In the genomic region with DNA sequence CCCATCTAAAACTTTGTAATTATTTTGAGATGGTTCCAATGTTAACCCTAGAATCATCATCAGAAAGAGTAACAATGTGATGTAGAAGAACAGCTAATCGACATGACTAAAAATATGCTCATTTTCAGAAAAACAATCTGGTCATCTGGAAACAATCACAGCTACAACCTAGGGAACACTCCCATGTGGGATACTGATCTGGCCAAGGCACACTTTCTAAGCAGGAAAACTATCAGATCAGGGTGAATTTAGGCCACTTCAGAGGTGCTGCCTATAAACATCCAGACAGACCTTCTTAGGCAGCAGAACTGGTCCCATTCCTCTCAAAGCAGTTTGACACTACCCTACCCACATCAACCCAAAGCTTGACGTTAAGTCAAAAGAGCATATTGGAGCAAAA, we compare ENCODE assay signal across 8 cellular contexts. TPM values are rescaled to one million over a fixed set of nuclear protein-coding genes. Genes with fewer than 3 reads are reported as not detected.
DNase-seq lines count a peak whose midpoint lies in the region; ATAC-seq, FAIRE-seq and TF ChIP-seq lines count a peak whose summit lies in the region.
"Not testable (repeated sequence)": the region's sequence is repeated elsewhere in the genome, so short reads cannot be mapped to it uniquely, and the experiment has no call there.

No MANE protein-coding gene starts in this region.

- H3F3A ChIP-seq in PC-3 (ENCODE audit: low read length, unreplicated experiment) = not testable (repeated sequence)

- H3K9me2 ChIP-seq in PC-3 (replicated peaks; ENCODE audit: low read length) = not testable (repeated sequence)

- not testable (repeated sequence) for ATAC-seq in PC-3, GM12878
- peak; percentile 52 for ATAC-seq in gastroesophageal sphincter
- ATAC-seq in Right ventricle myocardium superior (ENCODE audit: poor library complexity) = peak; percentile 51
- peak; percentile 85 for ATAC-seq in sciatic nerve

- RAD21 ChIA-PET in GM12878 (lab: Charles Lee; ENCODE audit: unreplicated experiment) = not testable (repeated sequence)

- not testable (repeated sequence) for H3K4me3 ChIP-seq in PC-3 (ENCODE audit: low read length); GM12878; gastroesophageal sphincter

- not testable (repeated sequence) for TF ChIP-seq EP300 in GM12878 (IDR thresholded peaks at IDR 0.05; ENCODE audit: borderline replicate concordance in 1 of 2, control insufficient read depth in 1 of 2, low read depth in 2 of 2, low read length in 2 of 2); gastroesophageal sphincter (IDR thresholded peaks at IDR 0.05)

- not testable (repeated sequence) for DNase-seq in D721Med (ENCODE audit: insufficient read length, low spot score); GM12891 (ENCODE audit: insufficient read length, low spot score); PC-3; RCC 7860 (ENCODE audit: low spot score); GM12878 (ENCODE audit: low read depth, low spot score); Right ventricle myocardium superior; sciatic nerve (ENCODE audit: low spot score)

- peak; percentile 86 for FAIRE-seq in D721Med (lab: Jason Lieb, UNC)
- peak; percentile 60 for FAIRE-seq in GM12891 (lab: Jason Lieb, UNC)
- FAIRE-seq in RCC 7860 (lab: Jason Lieb, UNC) = peak; percentile 63
- not testable (repeated sequence) for FAIRE-seq in GM12878 (lab: Jason Lieb, UNC)

- 67% methylated on average over 1 of the region's 2 CpGs for WGBS in GM12878 (ENCODE audit: insufficient coverage, insufficient replicate concordance, low lambda C conversion rate, missing lambda C conversion rate)
- 67% methylated on average over 1 of the region's 2 CpGs; no CpG with 5 or more reads in 1 of the 2 donors for WGBS in gastroesophageal sphincter (ENCODE audit: low coverage in 1 of 2), 2 donors

- not testable (repeated sequence) for TF ChIP-seq POLR2A in GM12891 (IDR thresholded peaks at IDR 0.05; ENCODE audit: low read depth, low read length); GM12878 (IDR thresholded peaks at IDR 0.05; ENCODE audit: low read depth, low read length); gastroesophageal sphincter (IDR thresholded peaks at IDR 0.05)

- not testable (repeated sequence) for H3K27ac ChIP-seq in PC-3 (ENCODE audit: low read length); GM12878 (ENCODE audit: control insufficient read depth, insufficient read depth); gastroesophageal sphincter

- intact Hi-C loops in PC-3 (cut with micrococcal nuclease); GM12878 (cut with micrococcal nuclease; ENCODE audit: unreplicated experiment); Right ventricle myocardium superior (cut with DNase I); sciatic nerve (cut with DNase I): not testable (repeated sequence)

- H3K4me1 ChIP-seq in PC-3 (ENCODE audit: insufficient read depth, low read length); GM12878 (ENCODE audit: control insufficient read depth, insufficient read depth, low read length): not testable (repeated sequence)
- H3K4me1 ChIP-seq in gastroesophageal sphincter = peaks cover 0 to 22% (median 0%) of the 10 kb centered on the region in 3 donors

- SMC1A ChIA-PET in GM12878 (lab: Charles Lee; ENCODE audit: uncharacterized antibody, unreplicated experiment) = interaction anchor here (1.3 kb wide), 1 partner anchor 11 kb away, joined by 3 read pairs; no protein-coding TSS in a partner anchor

- not testable (repeated sequence) for H3K79me2 ChIP-seq in PC-3 (ENCODE audit: low read length); GM12878 (ENCODE audit: control insufficient read depth, insufficient read depth, low read length)

- CTCF ChIA-PET in PC-3 (lab: Charles Lee); GM12878 (lab: Yijun Ruan, JAX): not testable (repeated sequence)

- BruUV-seq in PC-3 (replicated peaks; lab: Mats Ljungman, UMichigan) (TSS peak; percentile 1), GM12878 (replicated peaks; lab: Mats Ljungman, UMichigan) (TSS peak; percentile 24)

- not testable (repeated sequence) for H3K27me3 ChIP-seq in PC-3 (ENCODE audit: low read length); GM12878 (replicated peaks in 1 of 2; ENCODE audit: control insufficient read depth in 2 of 2, insufficient read depth in 2 of 2, low read length in 1 of 2); gastroesophageal sphincter

- H3K9me3 ChIP-seq in PC-3 (ENCODE audit: low read length); GM12878 (replicated peaks; ENCODE audit: control insufficient read depth, insufficient read depth, low read length); gastroesophageal sphincter: not testable (repeated sequence)

- TF ChIP-seq CTCF in D721Med (IDR thresholded peaks at IDR 0.05; ENCODE audit: insufficient read depth, missing control alignments); PC-3 (conservative IDR thresholded peaks at IDR 0.05; ENCODE audit: low read depth, low read length); GM12878 (IDR thresholded peaks at IDR 0.05 in 2 of 3, conservative IDR thresholded peaks at IDR 0.05 in 1 of 3; ENCODE audit: control insufficient read depth in 2 of 3, extremely low read depth in 1 of 3, insufficient read depth in 1 of 3, low read depth in 3 of 3, low read length in 3 of 3); gastroesophageal sphincter (IDR thresholded peaks at IDR 0.05): not testable (repeated sequence)

- peaks cover 55% of the 10 kb centered on the region for H3K36me3 ChIP-seq in PC-3 (ENCODE audit: low read depth, low read length)
- H3K36me3 ChIP-seq in GM12878 (ENCODE audit: control insufficient read depth in 2 of 2, insufficient read depth in 2 of 2, low read length in 1 of 2) = peaks cover 0 to 22% of the 10 kb centered on the region in 2 experiments; a peak in 1 of 4 replicates
- H3K36me3 ChIP-seq in gastroesophageal sphincter = peaks cover 16 to 74% of the 10 kb centered on the region in 2 donors

- H3K9ac ChIP-seq in PC-3 (ENCODE audit: low read length); GM12878 (ENCODE audit: control insufficient read depth, insufficient read depth, low read length): not testable (repeated sequence)

- in situ Hi-C loops in GM12878 (cut with MboI) = not testable (repeated sequence)

- TF ChIP-seq RAD21 in GM12878 (IDR thresholded peaks at IDR 0.05; ENCODE audit: insufficient read depth, low read depth, low read length) = not testable (repeated sequence)

- not testable (repeated sequence) for H2AFZ ChIP-seq in PC-3 (ENCODE audit: low read length); GM12878 (ENCODE audit: control insufficient read depth, low read depth, low read length)

- POLR2A ChIA-PET in PC-3 (lab: Charles Lee; ENCODE audit: unreplicated experiment); GM12878 (lab: Charles Lee): not testable (repeated sequence)

- H3K4me2 ChIP-seq in PC-3 (ENCODE audit: low read length); GM12878 (ENCODE audit: control insufficient read depth, insufficient read depth): not testable (repeated sequence)

- not testable (repeated sequence) for H4K20me1 ChIP-seq in PC-3 (ENCODE audit: low read length); GM12878 (ENCODE audit: control insufficient read depth, insufficient read depth)

RNA-seq across cellular contexts. Expression of a gene that starts 43.2 kb away (rescaled TPM):
- polyA plus RNA-seq in GM12891 (2012; ENCODE audit: low read depth, missing spikeins) = 17.2 TPM
- 38.0 and 41.4 TPM in 2 replicates for total RNA-seq in PC-3 (2014; rRNA removed)
- 12.4 and 13.6 TPM in 2 replicates for total RNA-seq in GM12878 (2013; cell fraction: nucleolus; rRNA removed)
- total RNA-seq in GM12878 (2014; rRNA removed) = 16.3 and 17.0 TPM in 2 replicates
- 12.9 and 13.9 TPM in 2 replicates for total RNA-seq in GM12878 (2014; rRNA removed; fragmentation: Illumina TruSeq; extraction: Trizol)
- 27.0 and 28.3 TPM in 2 replicates for total RNA-seq in GM12878 (2021)
- 14.0 TPM for polyA plus RNA-seq in GM12878 (2011; ENCODE audit: low read depth)
- polyA plus RNA-seq in GM12878 (2011; rRNA removed) = 43.1 and 54.0 TPM in 2 replicates
- polyA plus RNA-seq in GM12878 (2011; cell fraction: cytosol; rRNA removed) = 12.5 and 16.8 TPM in 2 replicates
- polyA plus RNA-seq in GM12878 (2011; cell fraction: nucleus; rRNA removed) = 9.8 and 11.6 TPM in 2 replicates
- polyA plus RNA-seq in GM12878 (2012) = 19.6 and 25.4 TPM in 2 replicates
- polyA plus RNA-seq in GM12878 (2014; fragmentation: Illumina TruSeq; extraction: Trizol) = 33.6 and 41.9 TPM in 2 replicates
- 10 to 100 TPM in 1 of 2 experiments, 1 to 10 TPM in 1; 8.9 to 12.8 TPM for polyA plus RNA-seq in GM12878 (2014; fragmentation: Nextera tagmentation; extraction: Ambion mirVana)
- 20.7 and 22.2 TPM in 2 replicates for polyA plus RNA-seq in GM12878 (2014; rRNA removed)
- polyA plus RNA-seq in GM12878 (2016; fragmentation: Nextera tagmentation; extraction: Ambion mirVana) = 10 to 100 TPM; 17.0 to 21.5 TPM
- polyA minus RNA-seq in GM12878 (2011; rRNA and poly(A)+ RNA removed) = 25.5 and 32.0 TPM in 2 replicates
- 16.1 and 18.7 TPM in 2 replicates for polyA minus RNA-seq in GM12878 (2011; cell fraction: cytosol; rRNA and poly(A)+ RNA removed)
- polyA minus RNA-seq in GM12878 (2011; cell fraction: nucleus; rRNA and poly(A)+ RNA removed) = 8.3 and 11.2 TPM in 2 replicates
- 100 to 1,000 TPM in 3 of 4 donors, 10 to 100 TPM in 1; 79.3 to 119 (median 108) TPM for total RNA-seq in gastroesophageal sphincter
- total RNA-seq in Right ventricle myocardium superior = 46.9 TPM
- total RNA-seq in sciatic nerve = 103 TPM

RNA-seq across cellular contexts. Expression of a gene that starts 43.3 kb away (rescaled TPM):
- polyA plus RNA-seq in GM12891 (2012; ENCODE audit: low read depth, missing spikeins) = 5.1 TPM
- total RNA-seq in PC-3 (2014; rRNA removed) (60.7 and 68.4 TPM in 2 replicates), GM12878 (2014; rRNA removed) (15.2 and 17.8 TPM in 2 replicates), GM12878 (2014; rRNA removed; fragmentation: Illumina TruSeq; extraction: Trizol) (17.5 and 18.4 TPM in 2 replicates), GM12878 (2021) (13.5 and 16.1 TPM in 2 replicates), gastroesophageal sphincter (100 to 1,000 TPM in 1 of 4 donors, 10 to 100 TPM in 3; 41.3 to 111 (median 63.2) TPM), Right ventricle myocardium superior (22.8 TPM), sciatic nerve (61.6 TPM)
- 23.3 and 28.3 TPM in 2 replicates for total RNA-seq in GM12878 (2013; cell fraction: nucleolus; rRNA removed)
- polyA plus RNA-seq in GM12878 (2011; ENCODE audit: low read depth) = 5.3 TPM
- polyA plus RNA-seq in GM12878 (2011; rRNA removed) (5.8 and 9.5 TPM in 2 replicates), GM12878 (2014; fragmentation: Illumina TruSeq; extraction: Trizol) (8.7 and 11.8 TPM in 2 replicates), GM12878 (2014; fragmentation: Nextera tagmentation; extraction: Ambion mirVana) (10 to 100 TPM; 19.4 to 42.0 TPM), GM12878 (2014; rRNA removed) (5.5 and 6.2 TPM in 2 replicates), GM12878 (2016; fragmentation: Nextera tagmentation; extraction: Ambion mirVana) (10 to 100 TPM; 20.4 to 24.1 TPM)
- polyA plus RNA-seq in GM12878 (2011; cell fraction: cytosol; rRNA removed) = 3.0 and 3.7 TPM in 2 replicates
- 3.6 and 5.6 TPM in 2 replicates for polyA plus RNA-seq in GM12878 (2011; cell fraction: nucleus; rRNA removed)
- 11.8 and 14.7 TPM in 2 replicates for polyA plus RNA-seq in GM12878 (2012)
- polyA minus RNA-seq in GM12878 (2011; rRNA and poly(A)+ RNA removed) = 3.7 and 5.0 TPM in 2 replicates
- polyA minus RNA-seq in GM12878 (2011; cell fraction: cytosol; rRNA and poly(A)+ RNA removed) = 4.2 and 4.7 TPM in 2 replicates
- 3.7 and 8.1 TPM in 2 replicates for polyA minus RNA-seq in GM12878 (2011; cell fraction: nucleus; rRNA and poly(A)+ RNA removed)

RNA-seq across cellular contexts. Expression of a gene that starts 51.2 kb away (rescaled TPM):
- 21.1 TPM for polyA plus RNA-seq in GM12891 (2012; ENCODE audit: low read depth, missing spikeins)
- total RNA-seq in PC-3 (2014; rRNA removed) (50.8 and 69.3 TPM in 2 replicates), GM12878 (2014; rRNA removed) (38.4 and 49.9 TPM in 2 replicates), GM12878 (2014; rRNA removed; fragmentation: Illumina TruSeq; extraction: Trizol) (33.5 and 37.0 TPM in 2 replicates), GM12878 (2021) (28.8 and 37.0 TPM in 2 replicates), gastroesophageal sphincter (10 to 100 TPM; 39.4 to 71.0 (median 48.4) TPM), Right ventricle myocardium superior (49.2 TPM), sciatic nerve (58.1 TPM)
- 86.2 and 103 TPM in 2 replicates for total RNA-seq in GM12878 (2013; cell fraction: nucleolus; rRNA removed)
- 11.6 TPM for polyA plus RNA-seq in GM12878 (2011; ENCODE audit: low read depth)
- polyA plus RNA-seq in GM12878 (2011; rRNA removed) (23.7 and 49.0 TPM in 2 replicates), GM12878 (2014; fragmentation: Illumina TruSeq; extraction: Trizol) (42.9 and 50.8 TPM in 2 replicates), GM12878 (2014; fragmentation: Nextera tagmentation; extraction: Ambion mirVana) (10 to 100 TPM; 12.9 to 19.3 TPM), GM12878 (2014; rRNA removed) (26.6 and 28.9 TPM in 2 replicates), GM12878 (2016; fragmentation: Nextera tagmentation; extraction: Ambion mirVana) (10 to 100 TPM; 25.7 to 31.7 TPM)
- polyA plus RNA-seq in GM12878 (2011; cell fraction: cytosol; rRNA removed) = 48.1 and 56.5 TPM in 2 replicates
- 224 and 227 TPM in 2 replicates for polyA plus RNA-seq in GM12878 (2011; cell fraction: nucleus; rRNA removed)
- polyA plus RNA-seq in GM12878 (2012) = 24.0 and 26.3 TPM in 2 replicates
- polyA minus RNA-seq in GM12878 (2011; rRNA and poly(A)+ RNA removed) = 19.2 and 31.7 TPM in 2 replicates
- polyA minus RNA-seq in GM12878 (2011; cell fraction: cytosol; rRNA and poly(A)+ RNA removed) = 18.6 and 19.3 TPM in 2 replicates
- polyA minus RNA-seq in GM12878 (2011; cell fraction: nucleus; rRNA and poly(A)+ RNA removed) = 36.0 and 52.3 TPM in 2 replicates
